ENCODE assay signal across 19 cellular contexts in the genomic region with DNA sequence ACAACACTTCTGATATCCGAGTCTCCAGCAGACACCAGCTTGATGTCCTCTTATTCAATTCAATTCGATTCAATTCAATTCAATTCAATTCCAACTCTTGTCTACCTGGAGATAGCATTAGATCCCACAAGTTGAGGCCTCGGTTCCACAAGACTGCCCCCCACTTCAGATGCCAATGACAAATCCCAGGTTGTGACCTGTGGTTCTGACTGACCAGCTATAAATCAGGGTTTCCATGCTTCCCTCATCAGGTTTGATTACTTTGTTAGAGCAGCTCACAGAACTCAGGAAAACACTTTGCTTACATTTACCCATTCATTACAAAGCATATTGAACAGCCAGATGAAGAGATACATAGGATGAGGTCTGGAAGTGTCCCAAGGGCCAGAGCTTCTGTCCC.
A peak's percentile ranks its signal among the peaks of the same experiment; 100 is the strongest.
DNase-seq lines count a peak whose midpoint lies in the region; TF ChIP-seq lines count a peak whose summit lies in the region.
"Had no signal": no experiment of that assay in that cellular context is flagged by ENCODE, and none has a peak within 500 bp of the region (broad histone marks: within the 10 kb centered on the region; RNA-seq: fewer than 3 reads in every experiment).

No MANE protein-coding gene starts in this region.

- no peaks in the 10 kb centered on the region for H3K9me3 ChIP-seq in ovary
- no peaks in the 10 kb centered on the region for H3K9me3 ChIP-seq in thyroid gland
- no peaks in the 10 kb centered on the region for H3K9me3 ChIP-seq in osteoblast (ENCODE audit: low read depth, low read length)
- H3K9me3 ChIP-seq: BLaER1 treated with 17β-estradiol and CSF1 and Interleukin-3, amounts not matched to agents 10 nM and 100 nM had no signal

- WGBS in ovary, 3 donors = 89 to 95% (median 94%) methylated on average over 3 of the region's 3 CpGs
- 74 to 82% methylated on average over 3 of the region's 3 CpGs for WGBS in thyroid gland, 2 donors

- H3K4me3 Mint-ChIP-seq in activated T-helper 1 cell treated with anti-CD3 and anti-CD28 coated beads, Interleukin-12 subunit alpha, Interleukin-12 subunit beta, Interleukin-2, Interleukin-4 antibody, amounts not matched to agents 30 ng/mL and 10 ng/mL and 1 ng/mL, durations not matched to agents 14 hours and 24 hours and 36 hours = no peak overlapping the region
- H3K4me3 Mint-ChIP-seq: CD8-positive, alpha-beta T cell had no signal

- H3K4me1 ChIP-seq in ovary (ENCODE audit: insufficient read depth) (peaks cover 31% of the 10 kb centered on the region), thyroid gland (peaks cover 47 to 75% of the 10 kb centered on the region in 2 donors), osteoblast (ENCODE audit: insufficient read depth, low read length) (peaks cover 23% of the 10 kb centered on the region)

- H3K27ac ChIP-seq in angular gyrus (ENCODE audit: low read depth, low read length) = peak overlapping the region; percentile 53
- H3K27ac ChIP-seq in ovary = peak overlapping the region; percentile 75 to 94
- H3K27ac ChIP-seq in thyroid gland = peak overlapping the region in 2 of 3 donors; percentile 10 to 63
- H3K27ac ChIP-seq in osteoblast (ENCODE audit: low read depth, low read length) = no peak overlapping the region
- H3K27ac ChIP-seq: BLaER1 treated with 17β-estradiol and CSF1 and Interleukin-3, amounts not matched to agents 10 nM and 100 nM; GM23248 had no signal

- intact Hi-C loops in ovary (cut with DNase I) (no loop called here), thyroid gland (cut with DNase I) (no loop called here)
- intact Hi-C loops in activated T-helper 1 cell treated with anti-CD3 and anti-CD28 coated beads, Interleukin-12 subunit alpha, Interleukin-12 subunit beta, Interleukin-2, Interleukin-4 antibody, amounts not matched to agents 30 ng/mL and 10 ng/mL and 1 ng/mL, durations not matched to agents 14 hours and 24 hours and 36 hours (cut with micrococcal nuclease) = no loop called here

- TF ChIP-seq POLR2A in ovary (IDR thresholded peaks at IDR 0.05) (no peak), thyroid gland (IDR thresholded peaks at IDR 0.05) (no peak)

- H3K27me3 ChIP-seq in ovary = no peaks in the 10 kb centered on the region
- H3K27me3 ChIP-seq in thyroid gland = no peaks in the 10 kb centered on the region
- H3K27me3 ChIP-seq in osteoblast (ENCODE audit: insufficient read depth, low read length) = no peaks in the 10 kb centered on the region
- H3K27me3 ChIP-seq: BLaER1 treated with 17β-estradiol and CSF1 and Interleukin-3, amounts not matched to agents 10 nM and 100 nM had no signal

- H2AFZ ChIP-seq in osteoblast (ENCODE audit: low read length) = no peak overlapping the region
- H2AFZ ChIP-seq: GM23248 had no signal

- peaks cover 4% of the 10 kb centered on the region for H3K27me3 Mint-ChIP-seq in activated T-helper 1 cell treated with anti-CD3 and anti-CD28 coated beads, Interleukin-12 subunit alpha, Interleukin-12 subunit beta, Interleukin-2, Interleukin-4 antibody, amounts not matched to agents 30 ng/mL and 10 ng/mL and 1 ng/mL, durations not matched to agents 14 hours and 24 hours and 36 hours (ENCODE audit: insufficient read depth)

- H3K79me2 ChIP-seq in osteoblast (ENCODE audit: insufficient read depth, low read length) = no peaks in the 10 kb centered on the region

- no peak for TF ChIP-seq EP300 in ovary (IDR thresholded peaks at IDR 0.05)

- H3K9me3 Mint-ChIP-seq in activated T-helper 1 cell treated with anti-CD3 and anti-CD28 coated beads, Interleukin-12 subunit alpha, Interleukin-12 subunit beta, Interleukin-2, Interleukin-4 antibody, amounts not matched to agents 30 ng/mL and 10 ng/mL and 1 ng/mL, durations not matched to agents 14 hours and 24 hours and 36 hours = no peaks in the 10 kb centered on the region
- H3K9me3 Mint-ChIP-seq: CD8-positive, alpha-beta T cell had no signal

- H3K27ac Mint-ChIP-seq in activated T-helper 1 cell treated with anti-CD3 and anti-CD28 coated beads, Interleukin-12 subunit alpha, Interleukin-12 subunit beta, Interleukin-2, Interleukin-4 antibody, amounts not matched to agents 30 ng/mL and 10 ng/mL and 1 ng/mL, durations not matched to agents 14 hours and 24 hours and 36 hours = no peak overlapping the region
- H3K27ac Mint-ChIP-seq: CD8-positive, alpha-beta T cell had no signal

- H4K20me1 ChIP-seq in osteoblast (ENCODE audit: insufficient read depth, low read length) = no peaks in the 10 kb centered on the region
- H4K20me1 ChIP-seq: BLaER1 treated with 17β-estradiol and CSF1 and Interleukin-3, amounts not matched to agents 10 nM and 100 nM had no signal

- H3K36me3 ChIP-seq in ovary (no peaks in the 10 kb centered on the region), thyroid gland (no peaks in the 10 kb centered on the region), osteoblast (ENCODE audit: insufficient read depth, low read length) (no peaks in the 10 kb centered on the region)
- H3K36me3 ChIP-seq: BLaER1 treated with 17β-estradiol and CSF1 and Interleukin-3, amounts not matched to agents 10 nM and 100 nM had no signal

- H3K4me3 ChIP-seq in ovary (no peak overlapping the region), thyroid gland (replicated peaks in 1 of 3) (no peak overlapping the region), osteoblast (ENCODE audit: insufficient read depth, low read length) (no peak overlapping the region)
- H3K4me3 ChIP-seq: BLaER1 treated with 17β-estradiol and CSF1 and Interleukin-3, amounts not matched to agents 10 nM and 100 nM; GM12878; GM23248 had no signal

- H3K36me3 Mint-ChIP-seq in activated T-helper 1 cell treated with anti-CD3 and anti-CD28 coated beads, Interleukin-12 subunit alpha, Interleukin-12 subunit beta, Interleukin-2, Interleukin-4 antibody, amounts not matched to agents 30 ng/mL and 10 ng/mL and 1 ng/mL, durations not matched to agents 14 hours and 24 hours and 36 hours (ENCODE audit: low read depth) = peaks cover 2% of the 10 kb centered on the region
- H3K36me3 Mint-ChIP-seq: CD8-positive, alpha-beta T cell had no signal

- no peak overlapping the region for H3K4me2 ChIP-seq in osteoblast (ENCODE audit: insufficient read depth, low read length)
- H3K4me2 ChIP-seq: BLaER1 treated with 17β-estradiol and CSF1 and Interleukin-3, amounts not matched to agents 10 nM and 100 nM had no signal

- DNase-seq in glomerular visceral epithelial cell (ENCODE audit: extremely low spot score) (peak; percentile 30), ovary (peak in 1 of 5 donors; percentile 18), thyroid gland (peak in 1 of 2 donors; percentile 36), SKM-1 treated with dmso at 0.1 percent for 144 hours (lab: John Stamatoyannopoulos, UW; ENCODE audit: unreplicated experiment) (no peak), osteoblast (ENCODE audit: insufficient read length, low spot score, missing footprints) (no peak), activated gamma-delta T cell (lab: John Stamatoyannopoulos, UW) (no peak)
- no peak for DNase-seq in activated T-helper 1 cell treated with anti-CD3 and anti-CD28 coated beads, Interleukin-12 subunit alpha, Interleukin-12 subunit beta, Interleukin-2, Interleukin-4 antibody, amounts not matched to agents 30 ng/mL and 10 ng/mL and 1 ng/mL, durations not matched to agents 14 hours and 24 hours and 36 hours (ENCODE audit: low spot score)
- DNase-seq: CD8-positive, alpha-beta T cell; DMS53; EL; GM23248; HCEC 1CT; KG1; NCI-H1694 treated with DMSO at 0.1 percent for 48 hours; NCI-H510A; NCI-H748 treated with DMSO at 0.1 percent for 48 hours had no signal

- no peak for TF ChIP-seq CTCF in ovary (IDR thresholded peaks at IDR 0.05)
- no peak for TF ChIP-seq CTCF in thyroid gland (IDR thresholded peaks at IDR 0.05)
- TF ChIP-seq CTCF in osteoblast (IDR thresholded peaks at IDR 0.05; ENCODE audit: extremely low read depth, low read depth, low read length) = no peak

- H3K4me1 Mint-ChIP-seq in activated T-helper 1 cell treated with anti-CD3 and anti-CD28 coated beads, Interleukin-12 subunit alpha, Interleukin-12 subunit beta, Interleukin-2, Interleukin-4 antibody, amounts not matched to agents 30 ng/mL and 10 ng/mL and 1 ng/mL, durations not matched to agents 14 hours and 24 hours and 36 hours (ENCODE audit: low read depth) = peaks cover 10% of the 10 kb centered on the region
